ENCODE assay signal across 1 cellular context in genomic region chr9:89994988-89995613, GRCh38.
TF ChIP-seq lines count a peak whose summit lies in the region.

No MANE protein-coding gene starts in this region.

TF ChIP-seq in H1, 55 proteins besides CTCF, POLR2A, EP300 and RAD21:
- TF ChIP-seq TCF12 (IDR thresholded peaks at IDR 0.05; ENCODE audit: low read depth, low read length), result no peak
- no peak for TF ChIP-seq HDAC6 (IDR thresholded peaks at IDR 0.05; ENCODE audit: low read depth, low read length)
- no peak for TF ChIP-seq SIN3A (conservative IDR thresholded peaks at IDR 0.05 in 1 of 2, IDR thresholded peaks at IDR 0.05 in 1 of 2; ENCODE audit: low read depth in 1 of 2, low read length in 2 of 2)
- no peak for TF ChIP-seq SUZ12 (IDR thresholded peaks at IDR 0.05; ENCODE audit: low read length)
- TF ChIP-seq RNF2 (IDR thresholded peaks at IDR 0.05; ENCODE audit: borderline replicate concordance, low read depth, low read length, missing control alignments, poor library complexity, severe bottlenecking), result no peak
- no peak for TF ChIP-seq CHD7 (IDR thresholded peaks at IDR 0.05; ENCODE audit: insufficient replicate concordance, low read length)
- TF ChIP-seq JUND (IDR thresholded peaks at IDR 0.05; ENCODE audit: low read length), result no peak
- TF ChIP-seq PHF8 (conservative IDR thresholded peaks at IDR 0.05; ENCODE audit: low read depth, low read length), result no peak
